ENCODE assay signal across 14 cellular contexts in the genomic region with DNA sequence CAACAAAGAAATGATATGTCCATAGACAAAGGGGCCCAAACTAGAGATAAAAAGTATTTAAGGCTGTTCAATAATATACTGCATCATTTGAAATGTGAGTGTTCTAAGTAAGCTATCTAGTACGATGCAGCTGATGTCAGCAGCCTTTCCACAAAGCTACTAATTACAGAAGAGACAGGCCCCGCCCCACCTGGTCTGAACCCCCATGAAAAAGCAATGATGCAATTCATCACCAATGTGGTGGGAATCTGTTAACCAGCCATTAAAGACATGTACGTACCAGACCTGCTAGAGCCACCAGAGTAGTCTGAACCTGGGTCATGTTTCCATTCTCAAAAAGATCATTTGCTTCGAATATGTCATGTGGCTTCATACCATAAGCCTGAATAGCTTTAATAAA.
"Had no signal": no experiment of that assay in that cellular context is flagged by ENCODE, and none has a peak within 500 bp of the region (broad histone marks: within the 10 kb centered on the region; RNA-seq: fewer than 3 reads in every experiment).

No MANE protein-coding gene starts in this region.

- H3K27ac ChIP-seq: gastrocnemius medialis, left lung, psoas muscle, suprapubic skin, VCaP had no signal

- H3K4me1 ChIP-seq: gastrocnemius medialis, psoas muscle had no signal

- H3K27me3 ChIP-seq: gastrocnemius medialis, left lung, sigmoid colon, suprapubic skin had no signal

- DNase-seq: activated CD8-positive, alpha-beta memory T cell treated with anti-CD3 and anti-CD28 coated beads, Interleukin-2, amount 50 U/mL, for 4 hours; activated CD8-positive, alpha-beta T cell treated with anti-CD3 and anti-CD28 coated beads for 36 hours; activated gamma-delta T cell treated with Interleukin-2 at 50 U/mL for 16 hours; activated naive CD8-positive, alpha-beta T cell treated with anti-CD3 and anti-CD28 coated beads for 36 hours; activated T-cell treated with anti-CD3 and anti-CD28 coated beads, Interleukin-2, amount 50 U/mL, for 72 hours; gastrocnemius medialis; left lung; nephron progenitor cell; psoas muscle; sigmoid colon; stimulated activated CD4-positive, alpha-beta T cell treated with anti-CD3 and anti-CD28 coated beads, Interleukin-12 subunit alpha, Interleukin-12 subunit beta, amount 100 ng/mL, for 4 hours; stimulated activated naive CD4-positive, alpha-beta T cell had no signal

- H3K9me3 ChIP-seq: gastrocnemius medialis, left lung, psoas muscle, sigmoid colon, suprapubic skin had no signal

- H3K4me3 ChIP-seq: gastrocnemius medialis, left lung, psoas muscle, sigmoid colon, suprapubic skin had no signal

- ATAC-seq: activated CD8-positive, alpha-beta T cell treated with anti-CD3 and anti-CD28 coated beads for 36 hours; activated T-cell treated with anti-CD3 and anti-CD28 coated beads, Interleukin-2, amount 50 U/mL, for 72 hours; gastrocnemius medialis; left lung; psoas muscle had no signal

- H3K36me3 ChIP-seq: gastrocnemius medialis had no signal
